Comparison of ENCODE assay signal across 19 cellular contexts in the genomic region with DNA sequence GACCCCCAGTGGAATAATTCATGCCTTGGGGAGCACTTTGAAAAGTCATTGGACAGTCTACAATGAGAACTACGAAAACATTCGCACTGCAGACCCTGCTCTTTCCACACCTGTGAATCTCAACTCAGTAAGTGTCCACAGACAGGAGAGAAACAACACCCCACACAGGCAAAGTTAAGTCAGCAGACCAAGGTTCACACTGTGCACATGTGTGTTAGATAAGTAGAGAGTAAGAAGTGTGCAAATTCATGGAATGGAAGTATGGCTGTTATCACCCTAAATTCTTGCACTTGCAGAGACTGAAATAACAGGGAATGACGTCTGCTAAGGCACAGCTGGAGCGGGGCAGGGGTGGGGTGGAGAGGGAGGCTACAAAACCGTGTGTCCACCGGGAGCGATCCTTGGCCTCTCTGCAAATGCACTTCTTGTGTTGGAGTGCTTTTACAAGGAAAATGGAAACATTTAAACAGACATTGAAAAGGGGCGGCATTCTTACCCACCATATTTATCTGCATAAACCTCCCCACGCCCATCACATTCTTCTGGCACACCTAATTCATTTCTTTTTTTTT. TPM values are rescaled to one million over a fixed set of nuclear protein-coding genes. Genes with fewer than 3 reads are reported as not detected.
DNase-seq lines count a peak whose midpoint lies in the region; ATAC-seq and TF ChIP-seq lines count a peak whose summit lies in the region.
"Had no signal": no experiment of that assay in that cellular context is flagged by ENCODE, and none has a peak within 500 bp of the region (broad histone marks: within the 10 kb centered on the region; RNA-seq: fewer than 3 reads in every experiment).

No MANE protein-coding gene starts in this region.

- H2AK5ac ChIP-seq in mesenchymal stem cell (ENCODE audit: low read length, severe bottlenecking), result peak overlapping the region; percentile 46

- H3K9me2 ChIP-seq in GM23248 (ENCODE audit: insufficient read depth), result no peaks in the 10 kb centered on the region

- peaks cover 59% of the 10 kb centered on the region for H3K4me1 Mint-ChIP-seq in dendritic cell treated with granulocyte-macrophage colony-stimulating factor and Interleukin-4, amounts not matched to agents 40 ng/mL and 50 ng/mL, for 4 days (ENCODE audit: low read depth)
- no peaks in the 10 kb centered on the region for H3K4me1 Mint-ChIP-seq in T-helper 17 cell
- H3K4me1 Mint-ChIP-seq: activated naive CD4-positive, alpha-beta T cell treated with anti-CD3 and anti-CD28 coated beads, Interleukin-2, amount 50 U/mL, for 24 hours had no signal

- no peak overlapping the region for H3K4me3 Mint-ChIP-seq in dendritic cell treated with granulocyte-macrophage colony-stimulating factor and Interleukin-4, amounts not matched to agents 40 ng/mL and 50 ng/mL, for 4 days
- H3K4me3 Mint-ChIP-seq in T-helper 17 cell, result no peak overlapping the region
- H3K4me3 Mint-ChIP-seq: activated naive CD4-positive, alpha-beta T cell treated with anti-CD3 and anti-CD28 coated beads, Interleukin-2, amount 50 U/mL, for 24 hours; effector memory CD8-positive, alpha-beta T cell had no signal

- peaks cover 47% of the 10 kb centered on the region for H3K36me3 Mint-ChIP-seq in dendritic cell treated with granulocyte-macrophage colony-stimulating factor and Interleukin-4, amounts not matched to agents 40 ng/mL and 50 ng/mL, for 4 days (ENCODE audit: low read depth)
- H3K36me3 Mint-ChIP-seq in T-helper 17 cell (ENCODE audit: low read depth), result no peaks in the 10 kb centered on the region
- H3K36me3 Mint-ChIP-seq: activated naive CD4-positive, alpha-beta T cell treated with anti-CD3 and anti-CD28 coated beads, Interleukin-2, amount 50 U/mL, for 24 hours had no signal

- peak overlapping the region; percentile 23 for H3K27ac Mint-ChIP-seq in dendritic cell treated with granulocyte-macrophage colony-stimulating factor and Interleukin-4, amounts not matched to agents 40 ng/mL and 50 ng/mL, for 4 days
- H3K27ac Mint-ChIP-seq in T-helper 17 cell, result no peak overlapping the region
- H3K27ac Mint-ChIP-seq: activated naive CD4-positive, alpha-beta T cell treated with anti-CD3 and anti-CD28 coated beads, Interleukin-2, amount 50 U/mL, for 24 hours; effector memory CD8-positive, alpha-beta T cell had no signal

- 63 to 64% methylated on average over 9 of the region's 9 CpGs for WGBS in GM23248 (ENCODE audit: low coverage in 1 of 2, low lambda C conversion rate in 2 of 2, missing lambda C conversion rate in 2 of 2), 2 experiments
- 87% methylated on average over 9 of the region's 9 CpGs for WGBS in mesenchymal stem cell
- WGBS in suprapubic skin, result 38% methylated on average over 9 of the region's 9 CpGs
- WGBS in thyroid gland, 2 donors, result 69 to 84% methylated on average over 9 of the region's 9 CpGs

- peak overlapping the region; percentile 50 for H3K4me2 ChIP-seq in GM23248 (ENCODE audit: unreplicated experiment)
- H3K4me2 ChIP-seq in mesenchymal stem cell (ENCODE audit: low read length, poor library complexity, severe bottlenecking), result no peak overlapping the region

- 0 out of 2 replicates have a peak overlapping the region, but pooled peaks have one; percentile 39 for H3K9ac ChIP-seq in GM23248
- H3K9ac ChIP-seq in mesenchymal stem cell (ENCODE audit: low read length), result peak overlapping the region; percentile 44

- no peak for DNase-seq in GM23248
- DNase-seq in mesenchymal stem cell, result no peak
- no peak for DNase-seq in suprapubic skin (ENCODE audit: low spot score in 2 of 2)
- no peak for DNase-seq in thyroid gland
- no peak for DNase-seq in NCI-H345 treated with DMSO at 0.1 percent for 48 hours (lab: John Stamatoyannopoulos, UW; ENCODE audit: unreplicated experiment)
- no peak for DNase-seq in NCI-H1417 treated with DMSO at 0.1 percent for 48 hours (lab: John Stamatoyannopoulos, UW)
- no peak for DNase-seq in T-helper 17 cell
- DNase-seq: effector memory CD8-positive, alpha-beta T cell; H7; hippocampal formation; NCI-H774; stimulated activated CD4-positive, alpha-beta T cell treated with anti-CD3 and anti-CD28 coated beads, Interleukin-4, amount 100 ng/mL, for 4 hours; stimulated activated CD8-positive, alpha-beta memory T cell treated with anti-CD3 and anti-CD28 coated beads, Interleukin-4, amount 100 ng/mL, for 48 hours; SW 1271; tibial artery had no signal

- peaks cover 21% of the 10 kb centered on the region for H3F3A ChIP-seq in GM23248 (ENCODE audit: insufficient read depth)

- H3K4me3 ChIP-seq in GM23248, result no peak overlapping the region
- H3K4me3 ChIP-seq in mesenchymal stem cell (ENCODE audit: insufficient read depth in 1 of 2, low read depth in 1 of 2, low read length in 2 of 2), result peak overlapping the region in 1 of 2 experiments; percentile 27
- no peak overlapping the region for H3K4me3 ChIP-seq in suprapubic skin
- H3K4me3 ChIP-seq in thyroid gland (replicated peaks in 1 of 3), result no peak overlapping the region
- H3K4me3 ChIP-seq: breast epithelium, Peyer's patch, tibial artery had no signal

- no peak overlapping the region for H3K23ac ChIP-seq in mesenchymal stem cell (ENCODE audit: low read length in 2 of 2)

- H2BK15ac ChIP-seq in mesenchymal stem cell (ENCODE audit: low read depth, poor library complexity, severe bottlenecking), result peak overlapping the region; percentile 26

- no peak overlapping the region for H3K4ac ChIP-seq in mesenchymal stem cell (ENCODE audit: low read depth in 1 of 2, low read length in 2 of 2)

- peak overlapping the region; percentile 70 for H4K8ac ChIP-seq in mesenchymal stem cell (ENCODE audit: low read length)

- H3K36me3 ChIP-seq in GM23248 (ENCODE audit: low read depth) (no peaks in the 10 kb centered on the region), mesenchymal stem cell (ENCODE audit: control insufficient read depth in 1 of 2, insufficient read depth in 2 of 2, low read depth in 1 of 2, low read length in 2 of 2) (peaks cover 0 to 19% of the 10 kb centered on the region in 2 experiments), suprapubic skin (no peaks in the 10 kb centered on the region), thyroid gland (no peaks in the 10 kb centered on the region)
- H3K36me3 ChIP-seq: breast epithelium, Peyer's patch, tibial artery had no signal

- TF ChIP-seq EP300 in suprapubic skin (IDR thresholded peaks at IDR 0.05), result no peak

- H3K9me3 ChIP-seq in GM23248 (ENCODE audit: low read depth), result no peaks in the 10 kb centered on the region
- H3K9me3 ChIP-seq in mesenchymal stem cell (ENCODE audit: control insufficient read depth, low read length), result no peaks in the 10 kb centered on the region
- H3K9me3 ChIP-seq in suprapubic skin, result no peaks in the 10 kb centered on the region
- no peaks in the 10 kb centered on the region for H3K9me3 ChIP-seq in thyroid gland
- H3K9me3 ChIP-seq in T-helper 17 cell (ENCODE audit: control insufficient read depth, low read length, poor library complexity, severe bottlenecking), result no peaks in the 10 kb centered on the region
- H3K9me3 ChIP-seq: breast epithelium, Peyer's patch, tibial artery had no signal

- in situ Hi-C loops in GM23248 (cut with MboI), result no loop called here

- no peak for TF ChIP-seq POLR2A in suprapubic skin (IDR thresholded peaks at IDR 0.05)
- TF ChIP-seq POLR2A in thyroid gland (IDR thresholded peaks at IDR 0.05), result no peak

- H3K79me2 ChIP-seq in GM23248 (ENCODE audit: insufficient read depth), result peaks cover 31% of the 10 kb centered on the region

- no peak overlapping the region for H3K14ac ChIP-seq in mesenchymal stem cell (ENCODE audit: low read length in 2 of 2)

- no peaks in the 10 kb centered on the region for H3K27me3 Mint-ChIP-seq in dendritic cell treated with granulocyte-macrophage colony-stimulating factor and Interleukin-4, amounts not matched to agents 40 ng/mL and 50 ng/mL, for 4 days
- H3K27me3 Mint-ChIP-seq in T-helper 17 cell, result no peaks in the 10 kb centered on the region
- H3K27me3 Mint-ChIP-seq: activated naive CD4-positive, alpha-beta T cell treated with anti-CD3 and anti-CD28 coated beads, Interleukin-2, amount 50 U/mL, for 24 hours had no signal

- H4K20me1 ChIP-seq in GM23248 (ENCODE audit: insufficient read depth), result no peaks in the 10 kb centered on the region

- H4K91ac ChIP-seq in mesenchymal stem cell (ENCODE audit: low read length), result no peak overlapping the region

- H3K9me3 Mint-ChIP-seq in dendritic cell treated with granulocyte-macrophage colony-stimulating factor and Interleukin-4, amounts not matched to agents 40 ng/mL and 50 ng/mL, for 4 days, result no peaks in the 10 kb centered on the region
- H3K9me3 Mint-ChIP-seq: activated naive CD4-positive, alpha-beta T cell treated with anti-CD3 and anti-CD28 coated beads, Interleukin-2, amount 50 U/mL, for 24 hours had no signal

- intact Hi-C loops in dendritic cell treated with granulocyte-macrophage colony-stimulating factor and Interleukin-4, amounts not matched to agents 40 ng/mL and 50 ng/mL, for 4 days (cut with micrococcal nuclease), result no loop called here
- intact Hi-C loops in thyroid gland (cut with DNase I), result no loop called here

- H2AFZ ChIP-seq in GM23248 (no peak overlapping the region), mesenchymal stem cell (ENCODE audit: low read depth, low read length) (no peak overlapping the region)

- no peak for ATAC-seq in T-helper 17 cell
- ATAC-seq: effector memory CD8-positive, alpha-beta T cell had no signal

- H2BK5ac ChIP-seq in mesenchymal stem cell (ENCODE audit: low read depth, low read length, poor library complexity, severe bottlenecking), result no peak overlapping the region

- H3K4me1 ChIP-seq in GM23248 (ENCODE audit: insufficient read depth) (peaks cover 24% of the 10 kb centered on the region), mesenchymal stem cell (ENCODE audit: control insufficient read depth, insufficient read depth, low read depth, low read length) (peaks cover 17% of the 10 kb centered on the region), suprapubic skin (peaks cover 27% of the 10 kb centered on the region), thyroid gland (peaks cover 6 to 12% of the 10 kb centered on the region in 2 donors)

- no peak overlapping the region for H2BK120ac ChIP-seq in mesenchymal stem cell (ENCODE audit: low read depth, low read length)

- H3K27ac ChIP-seq in GM23248 (no peak overlapping the region), mesenchymal stem cell (ENCODE audit: low read length, poor library complexity, severe bottlenecking) (no peak overlapping the region), suprapubic skin (peak overlapping the region; percentile 59), thyroid gland (no peak overlapping the region)

- no peaks in the 10 kb centered on the region for H3K27me3 ChIP-seq in GM23248 (replicated peaks; ENCODE audit: insufficient read depth)
- H3K27me3 ChIP-seq in mesenchymal stem cell (ENCODE audit: control insufficient read depth in 1 of 2, insufficient read depth in 1 of 2, low read length in 2 of 2), result peaks cover 0 to 16% of the 10 kb centered on the region in 2 experiments
- H3K27me3 ChIP-seq in suprapubic skin, result no peaks in the 10 kb centered on the region
- H3K27me3 ChIP-seq in thyroid gland, result no peaks in the 10 kb centered on the region
- H3K27me3 ChIP-seq: breast epithelium, Peyer's patch, tibial artery had no signal

- no peak overlapping the region for H2BK12ac ChIP-seq in mesenchymal stem cell (ENCODE audit: low read length in 2 of 2)

- TF ChIP-seq CTCF in suprapubic skin (IDR thresholded peaks at IDR 0.05) (no peak), thyroid gland (IDR thresholded peaks at IDR 0.05) (no peak)

- H3K18ac ChIP-seq in mesenchymal stem cell (ENCODE audit: low read depth in 1 of 2, low read length in 2 of 2), result peak overlapping the region in 1 of 2 experiments; percentile 46

- H3K79me1 ChIP-seq in mesenchymal stem cell (replicated peaks; ENCODE audit: low read length, poor library complexity, severe bottlenecking), result peaks cover 43% of the 10 kb centered on the region

RNA-seq across cellular contexts. Expression of a gene that starts 30.3 kb away (rescaled TPM):
- total RNA-seq in GM23248 (2014; rRNA removed; shearing (Covaris generic)), result 47.0 and 48.1 TPM in 2 replicates
- polyA plus RNA-seq in GM23248 (2016; fragmentation: Nextera tagmentation; extraction: Ambion mirVana), result 17.2 and 18.6 TPM in 2 replicates
- polyA plus RNA-seq in mesenchymal stem cell (2013, experiment 1 of 2), result 142 TPM
- 136 TPM for polyA plus RNA-seq in mesenchymal stem cell (2013, experiment 2 of 2)
- total RNA-seq in suprapubic skin (10 to 100 TPM; 14.3 to 53.0 (median 31.9) TPM), thyroid gland (10 to 100 TPM; 65.8 to 93.0 (median 80.7) TPM), T-helper 17 cell (1 to 10 TPM; 2.3 to 2.6 TPM)

Comparison
In these comparisons a context has a peak if more than half of its experiments do, and no peak if none do; other contexts are left out.
1. RNA of a gene that starts 30.3 kb away (total RNA-seq): 65.8 to 93.0 TPM in thyroid gland, 47.0 to 48.1 TPM in GM23248 and 14.3 to 53.0 TPM in suprapubic skin; 2.3 to 2.6 TPM in T-helper 17 cell; every median in the first group is over 4 times any median in the second.